8 cellular contexts compared by ENCODE assay signal in the genomic region with DNA sequence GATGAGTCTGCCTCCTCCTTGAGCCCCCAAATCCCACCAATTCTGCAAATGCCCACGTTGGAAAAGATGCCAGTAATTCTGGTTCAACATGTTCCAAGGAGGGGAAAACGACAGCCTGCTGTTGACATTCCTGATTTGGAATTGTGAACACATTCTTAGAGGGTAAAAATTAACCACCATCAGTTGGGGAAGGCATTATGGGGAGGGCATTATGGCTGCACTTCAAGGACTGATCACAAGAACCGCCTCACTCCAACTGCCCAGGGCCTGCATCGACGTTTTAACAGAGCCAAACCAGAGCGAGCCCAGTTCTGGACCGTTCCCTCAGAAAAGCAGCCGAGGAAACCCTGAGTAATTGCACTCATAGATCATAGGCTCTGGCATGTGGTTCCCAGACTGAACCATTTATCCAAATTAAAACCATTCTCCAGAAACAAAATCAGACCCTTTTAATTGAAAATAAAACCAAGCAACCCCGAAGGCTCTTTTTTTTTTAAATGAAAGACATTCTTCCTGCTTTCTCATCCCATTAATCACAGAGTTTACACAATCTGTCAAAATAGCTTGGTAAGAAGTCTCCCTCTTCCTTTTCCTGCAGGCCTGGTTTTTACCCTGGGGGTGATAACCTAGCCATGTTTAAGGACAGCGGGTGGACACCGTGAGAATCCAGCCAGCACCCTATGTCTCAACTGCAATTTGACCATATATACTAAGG. TPM values are rescaled to one million over a fixed set of nuclear protein-coding genes. Genes with fewer than 3 reads are reported as not detected.
DNase-seq lines count a peak whose midpoint lies in the region; ATAC-seq and TF ChIP-seq lines count a peak whose summit lies in the region.

No MANE protein-coding gene starts in this region.

- DNase-seq in GDM1 (lab: John Stamatoyannopoulos, UW) (peak; percentile 32), RPMI7951 (ENCODE audit: low read depth) (peak; percentile 100), fibroblast of peridontal ligament (ENCODE audit: extremely low read depth) (peak; percentile 98), sciatic nerve (ENCODE audit: low spot score) (no peak), WTC11 (ENCODE audit: low spot score) (no peak)
- no peak for DNase-seq in stimulated activated naive CD4-positive, alpha-beta T cell (lab: John Stamatoyannopoulos, UW)

- no peak overlapping the region for H3K27ac Mint-ChIP-seq in WTC11

- intact Hi-C loops in sciatic nerve (cut with DNase I), result no loop called here

- ATAC-seq in sciatic nerve, result peak; percentile 10
- ATAC-seq in GM18867 (IDR thresholded peaks at IDR 0.05; ENCODE audit: unreplicated experiment), result no peak
- ATAC-seq in WTC11, result no peak
- no peak for ATAC-seq in HG02884 (IDR thresholded peaks at IDR 0.05; ENCODE audit: unreplicated experiment)

- TF ChIP-seq CTCF in WTC11 (IDR thresholded peaks at IDR 0.05), result no peak

- no peaks in the 10 kb centered on the region for H3K9me3 Mint-ChIP-seq in WTC11

- peaks cover under 1% of the 10 kb centered on the region; the same call in 1 of the 2 replicates for H3K36me3 Mint-ChIP-seq in WTC11

- H3K27me3 Mint-ChIP-seq in WTC11 (ENCODE audit: low read depth), result no peaks in the 10 kb centered on the region

- peaks cover 77% of the 10 kb centered on the region for H3K4me1 Mint-ChIP-seq in WTC11

- CTCF ChIA-PET in WTC11 (lab: Charles Lee), result no interaction called here

- no peak overlapping the region for H3K4me3 Mint-ChIP-seq in WTC11

- POLR2A ChIA-PET in WTC11 (lab: Charles Lee), result no interaction called here

TF ChIP-seq in WTC11, 78 proteins besides CTCF, POLR2A, EP300 and RAD21 (continues in another document):
- TF ChIP-seq ATF3 (CRISPR knock-in tag; conservative IDR thresholded peaks at IDR 0.05) (no peak), NFYB (CRISPR knock-in tag; conservative IDR thresholded peaks at IDR 0.05; ENCODE audit: low read depth) (no peak), ZNF232 (CRISPR knock-in tag; IDR thresholded peaks at IDR 0.05) (no peak), SP1 (CRISPR knock-in tag; conservative IDR thresholded peaks at IDR 0.05) (no peak), ZBTB43 (CRISPR knock-in tag; IDR thresholded peaks at IDR 0.05) (no peak), AFF4 (CRISPR knock-in tag; IDR thresholded peaks at IDR 0.05; ENCODE audit: borderline replicate concordance) (no peak), ZNF423 (CRISPR knock-in tag; IDR thresholded peaks at IDR 0.05) (no peak), USF1 (CRISPR knock-in tag; IDR thresholded peaks at IDR 0.05) (no peak), CREM (CRISPR knock-in tag; IDR thresholded peaks at IDR 0.05) (no peak), TCF7 (CRISPR knock-in tag; IDR thresholded peaks at IDR 0.05; ENCODE audit: low read depth) (no peak), ETV6 (CRISPR knock-in tag; IDR thresholded peaks at IDR 0.05) (no peak)
- TF ChIP-seq, protein P1, sequence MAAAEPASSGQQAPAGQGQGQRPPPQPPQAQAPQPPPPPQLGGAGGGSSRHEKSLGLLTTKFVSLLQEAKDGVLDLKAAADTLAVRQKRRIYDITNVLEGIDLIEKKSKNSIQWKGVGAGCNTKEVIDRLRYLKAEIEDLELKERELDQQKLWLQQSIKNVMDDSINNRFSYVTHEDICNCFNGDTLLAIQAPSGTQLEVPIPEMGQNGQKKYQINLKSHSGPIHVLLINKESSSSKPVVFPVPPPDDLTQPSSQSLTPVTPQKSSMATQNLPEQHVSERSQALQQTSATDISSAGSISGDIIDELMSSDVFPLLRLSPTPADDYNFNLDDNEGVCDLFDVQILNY (CRISPR knock-in tag; IDR thresholded peaks at IDR 0.05), result no peak
- TF ChIP-seq, protein P2, sequence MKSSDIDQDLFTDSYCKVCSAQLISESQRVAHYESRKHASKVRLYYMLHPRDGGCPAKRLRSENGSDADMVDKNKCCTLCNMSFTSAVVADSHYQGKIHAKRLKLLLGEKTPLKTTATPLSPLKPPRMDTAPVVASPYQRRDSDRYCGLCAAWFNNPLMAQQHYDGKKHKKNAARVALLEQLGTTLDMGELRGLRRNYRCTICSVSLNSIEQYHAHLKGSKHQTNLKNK (CRISPR knock-in tag; IDR thresholded peaks at IDR 0.05), result no peak
- TF ChIP-seq, protein P3, sequence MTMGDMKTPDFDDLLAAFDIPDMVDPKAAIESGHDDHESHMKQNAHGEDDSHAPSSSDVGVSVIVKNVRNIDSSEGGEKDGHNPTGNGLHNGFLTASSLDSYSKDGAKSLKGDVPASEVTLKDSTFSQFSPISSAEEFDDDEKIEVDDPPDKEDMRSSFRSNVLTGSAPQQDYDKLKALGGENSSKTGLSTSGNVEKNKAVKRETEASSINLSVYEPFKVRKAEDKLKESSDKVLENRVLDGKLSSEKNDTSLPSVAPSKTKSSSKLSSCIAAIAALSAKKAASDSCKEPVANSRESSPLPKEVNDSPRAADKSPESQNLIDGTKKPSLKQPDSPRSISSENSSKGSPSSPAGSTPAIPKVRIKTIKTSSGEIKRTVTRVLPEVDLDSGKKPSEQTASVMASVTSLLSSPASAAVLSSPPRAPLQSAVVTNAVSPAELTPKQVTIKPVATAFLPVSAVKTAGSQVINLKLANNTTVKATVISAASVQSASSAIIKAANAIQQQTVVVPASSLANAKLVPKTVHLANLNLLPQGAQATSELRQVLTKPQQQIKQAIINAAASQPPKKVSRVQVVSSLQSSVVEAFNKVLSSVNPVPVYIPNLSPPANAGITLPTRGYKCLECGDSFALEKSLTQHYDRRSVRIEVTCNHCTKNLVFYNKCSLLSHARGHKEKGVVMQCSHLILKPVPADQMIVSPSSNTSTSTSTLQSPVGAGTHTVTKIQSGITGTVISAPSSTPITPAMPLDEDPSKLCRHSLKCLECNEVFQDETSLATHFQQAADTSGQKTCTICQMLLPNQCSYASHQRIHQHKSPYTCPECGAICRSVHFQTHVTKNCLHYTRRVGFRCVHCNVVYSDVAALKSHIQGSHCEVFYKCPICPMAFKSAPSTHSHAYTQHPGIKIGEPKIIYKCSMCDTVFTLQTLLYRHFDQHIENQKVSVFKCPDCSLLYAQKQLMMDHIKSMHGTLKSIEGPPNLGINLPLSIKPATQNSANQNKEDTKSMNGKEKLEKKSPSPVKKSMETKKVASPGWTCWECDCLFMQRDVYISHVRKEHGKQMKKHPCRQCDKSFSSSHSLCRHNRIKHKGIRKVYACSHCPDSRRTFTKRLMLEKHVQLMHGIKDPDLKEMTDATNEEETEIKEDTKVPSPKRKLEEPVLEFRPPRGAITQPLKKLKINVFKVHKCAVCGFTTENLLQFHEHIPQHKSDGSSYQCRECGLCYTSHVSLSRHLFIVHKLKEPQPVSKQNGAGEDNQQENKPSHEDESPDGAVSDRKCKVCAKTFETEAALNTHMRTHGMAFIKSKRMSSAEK (CRISPR knock-in tag; IDR thresholded peaks at IDR 0.05; ENCODE audit: borderline replicate concordance), result no peak

RNA-seq across cellular contexts. Expression of gene TNS3, which starts 8.0 kb away (rescaled TPM):
- 147 and 149 TPM in 2 replicates for total RNA-seq in RPMI7951 (2014; rRNA removed; shearing (Covaris generic))
- total RNA-seq in sciatic nerve (230 TPM), WTC11 (2021) (28.3 to 37.7 TPM (median 29.6 TPM) in 3 replicates)

Comparison
In these comparisons a context has a peak if more than half of its experiments do, and no peak if none do; other contexts are left out.
1. DNase-seq: peak in GDM1 (single experiment), RPMI7951 (single experiment) and fibroblast of peridontal ligament (single experiment); none in sciatic nerve (single experiment), WTC11 (single experiment) and stimulated activated naive CD4-positive, alpha-beta T cell (0 of 6).